ENCODE assay signal across 26 cellular contexts in the genomic region with DNA sequence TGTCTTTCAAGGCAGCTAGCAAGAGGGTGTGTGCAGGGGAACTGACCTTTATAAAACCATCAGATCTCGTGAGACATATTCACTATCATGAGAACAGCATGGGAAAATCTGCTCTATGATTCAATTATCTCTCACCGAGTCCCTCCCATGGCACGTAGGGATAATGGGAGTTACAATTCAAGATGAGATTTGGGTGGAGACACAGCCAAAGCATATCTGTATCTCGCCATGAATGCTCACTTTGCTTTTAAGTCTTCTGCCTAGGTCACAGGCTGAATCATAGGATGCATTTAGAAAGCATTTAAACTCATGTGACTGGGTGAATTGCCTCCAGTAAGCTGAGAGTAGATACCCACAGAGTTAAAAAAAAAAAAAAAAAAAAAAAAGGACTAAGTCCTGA.
"Had no signal": no experiment of that assay in that cellular context is flagged by ENCODE, and none has a peak within 500 bp of the region (broad histone marks: within the 10 kb centered on the region; RNA-seq: fewer than 3 reads in every experiment).

No MANE protein-coding gene starts in this region.

- H3K4me3 Mint-ChIP-seq: activated CD4-positive, alpha-beta memory T cell treated with anti-CD3 and anti-CD28 coated beads, Interleukin-2, amount 10 ng/mL, durations not matched to agents 7 days and 5 days; activated CD4-positive, alpha-beta T cell treated with anti-CD3 and anti-CD28 coated beads, Interleukin-2, amount 10 ng/mL, durations not matched to agents 7 days and 5 days; activated naive CD4-positive, alpha-beta T cell treated with anti-CD3 and anti-CD28 coated beads, Interleukin-2, amount 10 ng/mL, durations not matched to agents 7 days and 5 days; activated naive CD8-positive, alpha-beta T cell treated with anti-CD3 and anti-CD28 coated beads, Interleukin-2, amount 10 ng/mL, durations not matched to agents 7 days and 5 days; activated T-cell treated with anti-CD3 and anti-CD28 coated beads, Interleukin-2, amount 50 U/mL, for 24 hours; activated T-cell treated with anti-CD3 and anti-CD28 coated beads, Interleukin-2, amount 50 U/mL, for 72 hours; central memory CD8-positive, alpha-beta T cell; effector memory CD8-positive, alpha-beta T cell had no signal

- H3K36me3 Mint-ChIP-seq: activated naive CD4-positive, alpha-beta T cell treated with anti-CD3 and anti-CD28 coated beads, Interleukin-2, amount 10 ng/mL, durations not matched to agents 7 days and 5 days; activated naive CD8-positive, alpha-beta T cell treated with anti-CD3 and anti-CD28 coated beads, Interleukin-2, amount 10 ng/mL, durations not matched to agents 7 days and 5 days had no signal

- H3K27me3 Mint-ChIP-seq: activated CD4-positive, alpha-beta memory T cell treated with anti-CD3 and anti-CD28 coated beads, Interleukin-2, amount 10 ng/mL, durations not matched to agents 7 days and 5 days; activated CD4-positive, alpha-beta T cell treated with anti-CD3 and anti-CD28 coated beads, Interleukin-2, amount 10 ng/mL, durations not matched to agents 7 days and 5 days; activated naive CD4-positive, alpha-beta T cell treated with anti-CD3 and anti-CD28 coated beads, Interleukin-2, amount 10 ng/mL, durations not matched to agents 7 days and 5 days; activated naive CD8-positive, alpha-beta T cell treated with anti-CD3 and anti-CD28 coated beads, Interleukin-2, amount 10 ng/mL, durations not matched to agents 7 days and 5 days; activated T-cell treated with anti-CD3 and anti-CD28 coated beads, Interleukin-2, amount 50 U/mL, for 24 hours; central memory CD8-positive, alpha-beta T cell; effector memory CD8-positive, alpha-beta T cell had no signal

- DNase-seq: activated CD4-positive, alpha-beta memory T cell treated with anti-CD3 and anti-CD28 coated beads, Interleukin-2, amount 10 ng/mL, durations not matched to agents 7 days and 5 days; activated CD4-positive, alpha-beta T cell treated with anti-CD3 and anti-CD28 coated beads for 1 hour; activated CD4-positive, alpha-beta T cell treated with anti-CD3 and anti-CD28 coated beads for 4 hours; activated CD4-positive, alpha-beta T cell treated with anti-CD3 and anti-CD28 coated beads, Interleukin-2, amount 10 ng/mL, durations not matched to agents 7 days and 5 days; activated CD4-positive, alpha-beta T cell treated with anti-CD3 and anti-CD28 coated beads, Interleukin-2, amount 50 U/mL, for 4 hours; activated CD8-positive, alpha-beta memory T cell treated with anti-CD3 and anti-CD28 coated beads, Interleukin-2, amount 50 U/mL, for 48 hours; activated gamma-delta T cell; activated naive CD4-positive, alpha-beta T cell; activated naive CD4-positive, alpha-beta T cell treated with anti-CD3 and anti-CD28 coated beads, Interleukin-2, amount 10 ng/mL, durations not matched to agents 7 days and 5 days; activated naive CD8-positive, alpha-beta T cell treated with anti-CD3 and anti-CD28 coated beads, Interleukin-2, amount 10 ng/mL, durations not matched to agents 7 days and 5 days; activated T-cell treated with anti-CD3 and anti-CD28 coated beads for 4 hours; activated T-cell treated with anti-CD3 and anti-CD28 coated beads, Interleukin-2, amount 50 U/mL, for 24 hours; activated T-cell treated with anti-CD3 and anti-CD28 coated beads, Interleukin-2, amount 50 U/mL, for 72 hours; amniotic stem cell; anterior cingulate cortex; brain microvascular endothelial cell; cortex of kidney; dermis blood vessel endothelial cell; effector CD4-positive, alpha-beta T cell; effector memory CD8-positive, alpha-beta T cell; erythroblast; head of caudate nucleus; T-helper 2 cell had no signal

- ATAC-seq: activated naive CD4-positive, alpha-beta T cell treated with anti-CD3 and anti-CD28 coated beads, Interleukin-2, amount 50 U/mL, for 72 hours; activated T-cell treated with anti-CD3 and anti-CD28 coated beads, Interleukin-2, amount 50 U/mL, for 72 hours; effector memory CD8-positive, alpha-beta T cell had no signal

- H3K9me3 Mint-ChIP-seq: activated naive CD8-positive, alpha-beta T cell treated with anti-CD3 and anti-CD28 coated beads, Interleukin-2, amount 10 ng/mL, durations not matched to agents 7 days and 5 days had no signal

- H3K4me1 Mint-ChIP-seq: activated CD4-positive, alpha-beta memory T cell treated with anti-CD3 and anti-CD28 coated beads, Interleukin-2, amount 10 ng/mL, durations not matched to agents 7 days and 5 days; activated CD4-positive, alpha-beta T cell treated with anti-CD3 and anti-CD28 coated beads, Interleukin-2, amount 10 ng/mL, durations not matched to agents 7 days and 5 days; activated naive CD4-positive, alpha-beta T cell treated with anti-CD3 and anti-CD28 coated beads, Interleukin-2, amount 10 ng/mL, durations not matched to agents 7 days and 5 days; activated naive CD8-positive, alpha-beta T cell treated with anti-CD3 and anti-CD28 coated beads, Interleukin-2, amount 10 ng/mL, durations not matched to agents 7 days and 5 days; central memory CD8-positive, alpha-beta T cell had no signal

- H3K4me3 ChIP-seq: esophagus muscularis mucosa had no signal

- H3K27ac Mint-ChIP-seq: activated CD4-positive, alpha-beta memory T cell treated with anti-CD3 and anti-CD28 coated beads, Interleukin-2, amount 10 ng/mL, durations not matched to agents 7 days and 5 days; activated CD4-positive, alpha-beta T cell treated with anti-CD3 and anti-CD28 coated beads, Interleukin-2, amount 10 ng/mL, durations not matched to agents 7 days and 5 days; activated naive CD4-positive, alpha-beta T cell treated with anti-CD3 and anti-CD28 coated beads, Interleukin-2, amount 10 ng/mL, durations not matched to agents 7 days and 5 days; activated naive CD4-positive, alpha-beta T cell treated with anti-CD3 and anti-CD28 coated beads, Interleukin-2, amount 50 U/mL, for 72 hours; activated naive CD8-positive, alpha-beta T cell treated with anti-CD3 and anti-CD28 coated beads, Interleukin-2, amount 10 ng/mL, durations not matched to agents 7 days and 5 days; activated T-cell treated with anti-CD3 and anti-CD28 coated beads, Interleukin-2, amount 50 U/mL, for 24 hours; activated T-cell treated with anti-CD3 and anti-CD28 coated beads, Interleukin-2, amount 50 U/mL, for 72 hours; effector memory CD8-positive, alpha-beta T cell had no signal
